In the genomic region with DNA sequence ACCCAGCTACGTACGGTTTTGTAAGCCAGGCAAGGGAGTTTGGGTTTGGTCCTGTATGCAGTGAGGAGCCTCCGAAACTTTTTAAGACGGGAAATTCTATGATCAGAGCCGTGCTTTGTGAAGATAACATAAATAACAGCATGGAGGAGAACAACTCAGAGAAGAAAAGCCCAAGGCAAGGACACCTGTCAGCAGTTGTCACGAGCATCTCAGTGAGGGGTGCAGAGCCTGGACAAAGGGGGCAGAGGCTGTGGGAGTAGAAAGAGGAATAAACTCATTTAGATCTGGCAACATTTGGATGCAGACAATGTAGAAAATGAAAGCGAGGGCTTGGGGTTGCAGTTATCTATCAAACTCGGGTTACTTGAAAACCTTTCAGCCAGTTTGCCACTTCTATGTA, we compare ENCODE assay signal across 8 cellular contexts.
"Had no signal": no experiment of that assay in that cellular context is flagged by ENCODE, and none has a peak within 500 bp of the region (broad histone marks: within the 10 kb centered on the region; RNA-seq: fewer than 3 reads in every experiment).

No MANE protein-coding gene starts in this region.

- DNase-seq: GM23248, GOT3, H7, H9, HCEC 1CT had no signal

- H3K4me1 ChIP-seq: HAP-1 had no signal

- H3K9ac ChIP-seq: GM23248 had no signal

- ATAC-seq: GM23338, HCT116 had no signal

- H3K9me3 ChIP-seq: HAP-1 had no signal

- H3K4me2 ChIP-seq: GM23338 had no signal

- H3K27ac ChIP-seq: GM23248 had no signal

- H3K27ac Mint-ChIP-seq: GM23338, H9 had no signal

- H3K36me3 ChIP-seq: HAP-1 had no signal

- H2AFZ ChIP-seq: GM23248, GM23338 had no signal

- H3K4me3 ChIP-seq: GM23248, GM23338, HAP-1 had no signal

- H3K4me3 Mint-ChIP-seq: GM23338, H9 had no signal

- H3K9me3 Mint-ChIP-seq: GM23338, H9 had no signal
